Comparison of ENCODE assay signal across 8 cellular contexts in the genomic region with DNA sequence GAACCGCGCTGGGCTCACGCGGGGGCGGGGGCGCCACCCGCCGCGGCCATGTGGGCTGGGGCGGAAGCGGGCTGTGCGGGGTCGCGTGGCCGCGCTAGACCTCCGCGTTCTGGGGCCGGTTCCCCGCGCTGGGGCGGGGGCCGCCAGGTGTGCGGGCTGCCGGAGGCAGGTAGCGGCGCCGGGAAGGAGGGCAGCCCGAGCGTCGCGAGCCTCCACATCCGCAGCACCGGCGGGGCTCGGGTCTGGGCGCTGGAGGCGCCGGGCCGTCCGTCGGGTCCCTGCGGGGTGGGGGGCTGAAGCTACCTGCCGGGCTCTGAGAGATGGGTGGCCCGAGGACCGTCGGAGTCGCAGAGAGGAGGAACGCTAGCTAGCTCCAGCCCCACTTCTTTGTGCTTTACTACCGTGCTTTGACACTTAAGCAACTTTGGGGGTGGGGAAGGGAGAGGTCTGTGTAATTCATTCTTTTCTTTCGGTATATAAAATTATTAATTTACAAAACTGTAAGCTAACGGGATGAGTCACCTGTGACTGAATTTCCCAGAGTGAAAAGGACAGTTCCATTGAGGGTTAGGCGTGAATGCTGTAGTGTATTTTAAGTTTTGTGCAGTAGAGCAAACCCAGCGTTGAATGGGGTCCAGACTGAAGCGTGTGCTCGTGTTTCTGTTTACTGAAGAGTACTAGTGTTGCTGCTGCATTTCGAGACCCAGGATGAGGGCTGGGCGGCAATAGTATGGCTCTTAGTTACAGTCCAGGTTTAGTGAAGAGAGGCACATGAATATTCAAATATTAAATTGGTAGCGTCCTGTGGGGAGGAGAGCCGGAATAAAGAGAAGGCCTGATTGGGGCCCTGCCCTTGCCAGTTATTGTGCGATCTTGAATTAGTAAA.
DNase-seq lines count a peak whose midpoint lies in the region; ATAC-seq and TF ChIP-seq lines count a peak whose summit lies in the region.

No MANE protein-coding gene starts in this region.

- ATAC-seq in HG03097 (IDR thresholded peaks at IDR 0.05; ENCODE audit: low FRiP score, unreplicated experiment): peak; percentile 19

- peaks cover 15% of the 10 kb centered on the region for H3K4me1 ChIP-seq in iPS-15b (ENCODE audit: control insufficient read depth, insufficient read depth, low read length)

- H3K36me3 ChIP-seq in iPS-15b (ENCODE audit: control insufficient read depth, insufficient read depth, low read length): no peaks in the 10 kb centered on the region

- peak overlapping the region; percentile 65 to 97 (median 92) for H3K27ac ChIP-seq in skin epidermis

- H3K9ac ChIP-seq in iPS-15b (ENCODE audit: low read depth, low read length): peak overlapping the region; percentile 87

- TF ChIP-seq CTCF in astrocyte of the cerebellum (IDR thresholded peaks at IDR 0.05; ENCODE audit: low read depth, low read length, missing control alignments): no peak

- in situ Hi-C loops in astrocyte of the cerebellum (cut with HindIII; ENCODE audit: low sequenced_read_pairs): no loop called here

- DNase-seq in stimulated activated CD4-positive, alpha-beta T cell treated with anti-CD3 and anti-CD28 coated beads, Interleukin-12 subunit alpha, Interleukin-12 subunit beta, amount 100 ng/mL, for 24 hours (ENCODE audit: low read depth in 2 of 2): peak; percentile 6 to 8
- no peak for DNase-seq in stimulated activated CD4-positive, alpha-beta T cell treated with anti-CD3 and anti-CD28 coated beads, Interleukin-12 subunit alpha, Interleukin-12 subunit beta, amount 100 ng/mL, for 4 hours
- DNase-seq in NOMO-1 treated with DMSO at 0.1 percent for 48 hours (lab: John Stamatoyannopoulos, UW; ENCODE audit: unreplicated experiment) (peak; percentile 11), astrocyte of the cerebellum (ENCODE audit: low read depth) (no peak), SHP77 treated with DMSO at 0.1 percent for 48 hours (lab: John Stamatoyannopoulos, UW) (no peak)

- no peaks in the 10 kb centered on the region for H3K27me3 ChIP-seq in iPS-15b (ENCODE audit: control insufficient read depth, insufficient read depth, low read length)

- H3K4me3 ChIP-seq in astrocyte of the cerebellum (ENCODE audit: low read depth, low read length): peak overlapping the region; percentile 85
- H3K4me3 ChIP-seq in iPS-15b (ENCODE audit: low read depth, low read length): peak overlapping the region; percentile 92
- peak overlapping the region; percentile 71 to 100 (median 95) for H3K4me3 ChIP-seq in skin epidermis

- no peaks in the 10 kb centered on the region for H3K9me3 ChIP-seq in iPS-15b (ENCODE audit: control insufficient read depth, insufficient read depth, low read length)

Comparison
In these comparisons a context has a peak if more than half of its experiments do, and no peak if none do; other contexts are left out.
1. DNase-seq: peak in stimulated activated CD4-positive, alpha-beta T cell treated with anti-CD3 and anti-CD28 coated beads, Interleukin-12 subunit alpha, Interleukin-12 subunit beta, amount 100 ng/mL, for 24 hours (2 of 2) and NOMO-1 treated with DMSO at 0.1 percent for 48 hours (single experiment); none in stimulated activated CD4-positive, alpha-beta T cell treated with anti-CD3 and anti-CD28 coated beads, Interleukin-12 subunit alpha, Interleukin-12 subunit beta, amount 100 ng/mL, for 4 hours (single experiment), astrocyte of the cerebellum (single experiment) and SHP77 treated with DMSO at 0.1 percent for 48 hours (single experiment).
2. Peak in every context shown above with its lines, with median percentiles within 50 percentile points of each other: H3K4me3 ChIP-seq.